In the genomic region with DNA sequence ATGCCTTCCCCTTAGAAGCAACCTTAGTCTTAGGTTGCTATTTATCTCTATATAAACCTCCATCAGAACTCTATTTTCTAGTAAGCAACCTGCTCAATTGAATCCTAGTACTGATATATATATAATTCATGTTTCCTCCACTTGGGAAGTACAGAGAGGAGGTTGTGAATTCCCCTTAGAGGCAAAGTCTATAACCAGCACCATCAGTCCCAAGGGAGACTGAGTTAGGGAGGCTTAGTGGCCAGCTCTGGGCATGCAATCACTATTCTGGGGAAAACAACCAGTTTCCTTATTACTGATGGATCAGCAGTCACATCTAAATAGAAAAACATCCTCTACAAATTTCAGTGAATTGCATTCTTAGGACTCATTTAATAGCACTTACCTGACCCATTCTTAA, we compare ENCODE assay signal across 8 cellular contexts.
"Had no signal": no experiment of that assay in that cellular context is flagged by ENCODE, and none has a peak within 500 bp of the region (broad histone marks: within the 10 kb centered on the region; RNA-seq: fewer than 3 reads in every experiment).

No MANE protein-coding gene starts in this region.

- H3K4me1 Mint-ChIP-seq: IgD-negative memory B cell had no signal

- H3K27me3 Mint-ChIP-seq: IgD-negative memory B cell had no signal

- DNase-seq: IMR-90, KBM-7, KG1 had no signal

- H3K27ac Mint-ChIP-seq: IgD-negative memory B cell had no signal

- H3K4me3 Mint-ChIP-seq: IgD-negative memory B cell had no signal

- H3K27ac ChIP-seq: HL-60, KMS-11 had no signal

- ATAC-seq: HepG2, K562 had no signal

- H3K4me3 ChIP-seq: K562 had no signal
